ENCODE assay signal across 1 cellular context in genomic region chr1:54409156-54410142, GRCh38.
TF ChIP-seq lines count a peak whose summit lies in the region.

No MANE protein-coding gene starts in this region.

TF ChIP-seq in GM23338, 12 proteins besides CTCF, POLR2A, EP300 and RAD21:
- TF ChIP-seq REST (IDR thresholded peaks at IDR 0.05; ENCODE audit: unreplicated experiment) (no peak), ZNF331 (CRISPR knock-in tag; IDR thresholded peaks at IDR 0.05; ENCODE audit: low read depth) (no peak), JUNB (IDR thresholded peaks at IDR 0.05; ENCODE audit: unreplicated experiment) (no peak), ZNF462 (CRISPR knock-in tag; IDR thresholded peaks at IDR 0.05) (no peak), NANOG (IDR thresholded peaks at IDR 0.05; ENCODE audit: borderline replicate concordance) (no peak), ETS1 (IDR thresholded peaks at IDR 0.05) (no peak), STAT1 (IDR thresholded peaks at IDR 0.05; ENCODE audit: unreplicated experiment) (no peak), EZH2phosphoT487 (IDR thresholded peaks at IDR 0.05; ENCODE audit: unreplicated experiment) (no peak), POLR2AphosphoS5 (IDR thresholded peaks at IDR 0.05; ENCODE audit: low read depth) (no peak), ZNF114 (CRISPR knock-in tag; IDR thresholded peaks at IDR 0.05) (no peak)
TF ChIP-seq in GM23338: peak in this region for 0.
